Comparison of ENCODE assay signal across 2 cellular contexts in genomic region chr2:85503168-85503610, GRCh38.
TF ChIP-seq lines count a peak whose summit lies in the region.

No MANE protein-coding gene starts in this region.

TF ChIP-seq in SK-N-SH, 30 proteins besides CTCF, POLR2A, EP300 and RAD21 (continued from another document):
- TF ChIP-seq REST (IDR thresholded peaks at IDR 0.05; ENCODE audit: low read depth, low read length) (no peak), POLR2AphosphoS5 (IDR thresholded peaks at IDR 0.05; ENCODE audit: low read depth, low read length) (no peak), CHD2 (IDR thresholded peaks at IDR 0.05; ENCODE audit: low read length, partially characterized antibody) (no peak), MAX (IDR thresholded peaks at IDR 0.05; ENCODE audit: low read depth) (no peak), USF2 (IDR thresholded peaks at IDR 0.05; ENCODE audit: borderline replicate concordance, low read depth, low read length) (no peak), PBX3 (IDR thresholded peaks at IDR 0.05) (no peak), RXRA (IDR thresholded peaks at IDR 0.05; ENCODE audit: borderline replicate concordance, low read depth) (no peak), TCF12 (IDR thresholded peaks at IDR 0.05) (no peak), YY1 (IDR thresholded peaks at IDR 0.05; ENCODE audit: low read depth) (no peak), TEAD4 (IDR thresholded peaks at IDR 0.05; ENCODE audit: borderline replicate concordance, insufficient read depth) (no peak)

TF ChIP-seq in SK-N-SH treated with all-trans-retinoic acid at 6 μM for 48 hours, 23 proteins besides CTCF, POLR2A, EP300 and RAD21 (continued from another document):
- TF ChIP-seq CSRNP3 (CRISPR knock-in tag; IDR thresholded peaks at IDR 0.05) (no peak), ISL1 (CRISPR knock-in tag; IDR thresholded peaks at IDR 0.05) (no peak), RARB (CRISPR knock-in tag; IDR thresholded peaks at IDR 0.05) (no peak)
